In the genomic region with DNA sequence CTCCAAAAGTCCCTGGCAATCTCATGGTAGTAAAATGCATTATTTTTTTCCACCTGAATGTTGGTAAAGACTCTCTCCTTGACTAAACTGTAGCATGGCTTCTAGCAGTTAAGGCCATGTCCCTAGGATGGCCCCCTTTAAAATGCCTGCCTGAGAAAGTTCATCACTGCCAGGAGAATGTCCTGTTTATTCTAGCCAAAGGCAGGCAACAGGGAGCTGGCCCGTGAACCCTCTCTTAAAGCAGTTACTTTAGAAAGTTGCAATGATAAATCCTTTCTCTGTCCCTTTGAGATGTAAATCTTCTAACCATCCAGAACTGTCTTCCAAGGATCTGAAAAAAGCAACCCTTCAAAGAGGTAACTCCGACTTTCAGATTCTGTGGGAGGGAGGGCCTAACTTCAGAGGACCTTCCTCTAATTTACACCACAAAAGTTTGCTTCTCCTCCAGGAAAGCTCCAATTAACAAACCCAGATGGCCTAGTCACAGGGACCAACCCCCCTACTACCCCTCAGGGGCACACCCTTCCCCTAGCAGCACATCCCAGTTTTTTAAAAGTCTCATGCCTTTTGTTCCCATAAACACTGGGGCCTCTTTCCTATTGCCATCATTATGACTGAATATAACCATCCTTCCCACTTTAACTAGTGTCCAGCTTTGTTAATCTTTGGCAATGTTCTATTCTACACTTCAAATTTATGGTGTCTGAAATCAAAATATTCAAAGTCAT, we compare ENCODE assay signal across 25 cellular contexts. TPM values are rescaled to one million over a fixed set of nuclear protein-coding genes. Genes with fewer than 3 reads are reported as not detected.
A peak's percentile ranks its signal among the peaks of the same experiment; 100 is the strongest.
DNase-seq lines count a peak whose midpoint lies in the region; ATAC-seq, FAIRE-seq and TF ChIP-seq lines count a peak whose summit lies in the region.
"Had no signal": no experiment of that assay in that cellular context is flagged by ENCODE, and none has a peak within 500 bp of the region (broad histone marks: within the 10 kb centered on the region; RNA-seq: fewer than 3 reads in every experiment).

No MANE protein-coding gene starts in this region.

- intact Hi-C loops in Right ventricle myocardium inferior (cut with DNase I) (no loop called here), cardiac septum (cut with DNase I) (no loop called here), lower lobe of right lung (cut with DNase I) (no loop called here)

- H2BK20ac ChIP-seq in H1 (ENCODE audit: low read length): no peak overlapping the region

- peak overlapping the region; percentile 58 for H4K5ac ChIP-seq in H1 (ENCODE audit: insufficient read length, low read depth, low read length)

- peak overlapping the region; percentile 31 for H3K4me3 Mint-ChIP-seq in type B pancreatic cell
- H3K4me3 Mint-ChIP-seq in activated naive CD8-positive, alpha-beta T cell treated with anti-CD3 and anti-CD28 coated beads for 36 hours: no peak overlapping the region
- H3K4me3 Mint-ChIP-seq: activated CD8-positive, alpha-beta T cell treated with anti-CD3 and anti-CD28 coated beads, Interleukin-2, amount 10 ng/mL, durations not matched to agents 7 days and 5 days; activated naive CD4-positive, alpha-beta T cell treated with anti-CD3 and anti-CD28 coated beads for 36 hours; activated T-cell treated with anti-CD3 and anti-CD28 coated beads, Interleukin-2, amount 50 U/mL, for 24 hours; stimulated activated effector memory CD8-positive, alpha-beta T cell treated with anti-CD3 and anti-CD28 coated beads, Interleukin-12 subunit alpha, Interleukin-12 subunit beta, amount 100 ng/mL, for 72 hours had no signal

- TF ChIP-seq POLR2A in H1 (IDR thresholded peaks at IDR 0.05; ENCODE audit: control extremely low read depth in 1 of 2, low read depth in 2 of 2, low read length in 2 of 2): no peak
- no peak for TF ChIP-seq POLR2A in GM12891 (IDR thresholded peaks at IDR 0.05; ENCODE audit: low read depth, low read length)

- FAIRE-seq in H1 (lab: Jason Lieb, UNC) (peak; percentile 100), GM12891 (lab: Jason Lieb, UNC) (no peak)
- FAIRE-seq: A204.1, K562, keratinocyte had no signal

- POLR2A ChIA-PET in H1 (lab: Charles Lee; ENCODE audit: partially characterized antibody): interaction anchor here (0.8 to 1.8 kb wide), 9 partner anchors 9 to 180 kb away, joined by 3 to 9 read pairs (median 5); a partner anchor contains a TSS

- H3K18ac ChIP-seq in H1 (ENCODE audit: extremely low read depth, low read length): peak overlapping the region; percentile 82; the same call in 1 of the 2 replicates

- no peaks in the 10 kb centered on the region for H3K79me1 ChIP-seq in H1 (ENCODE audit: low read depth, low read length)

- no peak overlapping the region for H3K27ac Mint-ChIP-seq in type B pancreatic cell
- H3K27ac Mint-ChIP-seq in activated naive CD8-positive, alpha-beta T cell treated with anti-CD3 and anti-CD28 coated beads for 36 hours: no peak overlapping the region
- H3K27ac Mint-ChIP-seq: activated CD8-positive, alpha-beta T cell treated with anti-CD3 and anti-CD28 coated beads, Interleukin-2, amount 10 ng/mL, durations not matched to agents 7 days and 5 days; activated naive CD4-positive, alpha-beta T cell treated with anti-CD3 and anti-CD28 coated beads for 36 hours; activated T-cell treated with anti-CD3 and anti-CD28 coated beads, Interleukin-2, amount 50 U/mL, for 24 hours; stimulated activated effector memory CD8-positive, alpha-beta T cell treated with anti-CD3 and anti-CD28 coated beads, Interleukin-12 subunit alpha, Interleukin-12 subunit beta, amount 100 ng/mL, for 72 hours had no signal

- H3K4me3 ChIP-seq in H1 (ENCODE audit: extremely low read depth in 1 of 4, insufficient read depth in 2 of 4, low read depth in 3 of 4, low read length in 4 of 4) (peak overlapping the region in 2 of 4 experiments; percentile 4 to 24; a peak in 2 of 8 replicates), lower lobe of right lung (no peak overlapping the region), osteoblast (ENCODE audit: insufficient read depth, low read length) (no peak overlapping the region)
- H3K4me3 ChIP-seq: K562, right lobe of liver, SK-N-MC had no signal

- ATAC-seq in Right ventricle myocardium inferior (peak; percentile 25), lower lobe of right lung (no peak)
- ATAC-seq: activated CD8-positive, alpha-beta T cell treated with anti-CD3 and anti-CD28 coated beads, Interleukin-2, amount 10 ng/mL, durations not matched to agents 7 days and 5 days; K562; Panc1; right lobe of liver; stimulated activated effector memory CD8-positive, alpha-beta T cell treated with anti-CD3 and anti-CD28 coated beads, Interleukin-12 subunit alpha, Interleukin-12 subunit beta, amount 100 ng/mL, for 72 hours had no signal

- no peak overlapping the region for H3K4ac ChIP-seq in H1 (replicated peaks; ENCODE audit: insufficient read length, low read depth, low read length)

- no peak overlapping the region; a peak in 1 of 7 replicates for H3K9ac ChIP-seq in H1 (replicated peaks in 1 of 4; ENCODE audit: extremely low read depth in 1 of 4, low read depth in 3 of 4, low read length in 3 of 4)

- H3K79me2 ChIP-seq in H1 (ENCODE audit: control insufficient read depth in 1 of 2, insufficient read depth in 2 of 2, low read length in 2 of 2) (no peaks in the 10 kb centered on the region), osteoblast (ENCODE audit: insufficient read depth, low read length) (no peaks in the 10 kb centered on the region)

- H3K23me2 ChIP-seq in H1 (ENCODE audit: low read depth, low read length): no peaks in the 10 kb centered on the region

- H3K27me3 ChIP-seq in H1 (replicated peaks in 1 of 4; ENCODE audit: control insufficient read depth in 3 of 4, extremely low read depth in 1 of 4, insufficient read depth in 3 of 4, low read length in 3 of 4) (no peaks in the 10 kb centered on the region), lower lobe of right lung (ENCODE audit: low read depth) (no peaks in the 10 kb centered on the region), osteoblast (ENCODE audit: insufficient read depth, low read length) (no peaks in the 10 kb centered on the region)
- H3K27me3 ChIP-seq: BE2C, right lobe of liver had no signal

- H3K23ac ChIP-seq in H1 (ENCODE audit: insufficient read length): no peak overlapping the region

- H4K91ac ChIP-seq in H1 (replicated peaks; ENCODE audit: insufficient read length, low read length): peak overlapping the region; percentile 94

- DNase-seq in Right ventricle myocardium inferior (ENCODE audit: missing footprints): no peak
- DNase-seq in cardiac septum (ENCODE audit: low spot score): no peak
- DNase-seq in H1 (ENCODE audit: low read depth in 1 of 2, low spot score in 2 of 2): peak in 1 of 2 experiments; percentile 91
- DNase-seq in lower lobe of right lung: no peak
- DNase-seq in type B pancreatic cell (ENCODE audit: extremely low spot score, unreplicated experiment): no peak
- DNase-seq in activated naive CD8-positive, alpha-beta T cell treated with anti-CD3 and anti-CD28 coated beads for 36 hours: no peak
- no peak for DNase-seq in GM12891 (ENCODE audit: insufficient read length, low spot score)
- DNase-seq in osteoblast (ENCODE audit: insufficient read length, low spot score, missing footprints): no peak
- DNase-seq: activated CD8-positive, alpha-beta T cell treated with anti-CD3 and anti-CD28 coated beads, Interleukin-2, amount 10 ng/mL, durations not matched to agents 7 days and 5 days; activated naive CD4-positive, alpha-beta T cell treated with anti-CD3 and anti-CD28 coated beads for 36 hours; activated T-cell treated with anti-CD3 and anti-CD28 coated beads, Interleukin-2, amount 50 U/mL, for 24 hours; aorta; BE2C; effector CD8-positive, alpha-beta T cell; GF-D8; NCI-H774; right lobe of liver; T-helper 9 cell; trophoblast cell had no signal

- no peak overlapping the region for H2AK5ac ChIP-seq in H1 (ENCODE audit: low read depth, low read length)

- H2AFZ ChIP-seq in H1 (ENCODE audit: low read length): no peak overlapping the region
- no peak overlapping the region for H2AFZ ChIP-seq in osteoblast (ENCODE audit: low read length)

- H3K4me1 ChIP-seq in H1 (replicated peaks in 1 of 4; ENCODE audit: control insufficient read depth in 3 of 4, insufficient read depth in 4 of 4, low read length in 3 of 4) (peaks cover 3 to 30% (median 29%) of the 10 kb centered on the region in 4 experiments), lower lobe of right lung (peaks cover 24% of the 10 kb centered on the region), osteoblast (ENCODE audit: insufficient read depth, low read length) (no peaks in the 10 kb centered on the region)
- H3K4me1 ChIP-seq: BE2C, right lobe of liver had no signal

- TF ChIP-seq CTCF in H1 (IDR thresholded peaks at IDR 0.05; ENCODE audit: control extremely low read depth in 1 of 3, insufficient read depth in 1 of 3, low read depth in 1 of 3, low read length in 3 of 3) (no peak), lower lobe of right lung (IDR thresholded peaks at IDR 0.05) (no peak), type B pancreatic cell (conservative IDR thresholded peaks at IDR 0.05) (no peak), osteoblast (IDR thresholded peaks at IDR 0.05; ENCODE audit: extremely low read depth, low read depth, low read length) (no peak)

- H3K4me2 ChIP-seq in H1 (ENCODE audit: insufficient read depth in 1 of 2, low read depth in 2 of 2, low read length in 2 of 2) (peak overlapping the region; percentile 46), osteoblast (ENCODE audit: insufficient read depth, low read length) (no peak overlapping the region)

- H2BK120ac ChIP-seq in H1 (replicated peaks; ENCODE audit: low read depth, low read length): peak overlapping the region; percentile 51

- H3K4me1 Mint-ChIP-seq in type B pancreatic cell (ENCODE audit: unreplicated experiment): peaks cover 23% of the 10 kb centered on the region
- H3K4me1 Mint-ChIP-seq in activated naive CD8-positive, alpha-beta T cell treated with anti-CD3 and anti-CD28 coated beads for 36 hours: peaks cover 7% of the 10 kb centered on the region
- H3K4me1 Mint-ChIP-seq: stimulated activated effector memory CD8-positive, alpha-beta T cell treated with anti-CD3 and anti-CD28 coated beads, Interleukin-12 subunit alpha, Interleukin-12 subunit beta, amount 100 ng/mL, for 72 hours had no signal

- H3K9me3 ChIP-seq in H1 (ENCODE audit: insufficient read depth in 2 of 2, low read depth in 1 of 2, low read length in 1 of 2): no peaks in the 10 kb centered on the region
- H3K9me3 ChIP-seq in lower lobe of right lung: no peaks in the 10 kb centered on the region
- H3K9me3 ChIP-seq in osteoblast (ENCODE audit: low read depth, low read length): no peaks in the 10 kb centered on the region
- H3K9me3 ChIP-seq: BE2C, right lobe of liver had no signal

- H2BK5ac ChIP-seq in H1 (ENCODE audit: low read depth, low read length): peak overlapping the region; percentile 99

- H4K8ac ChIP-seq in H1 (ENCODE audit: extremely low read depth, insufficient read depth, low read length): no peak overlapping the region

- WGBS in H1 (ENCODE audit: extremely low coverage in 1 of 2, insufficient coverage in 1 of 2, insufficient read length in 1 of 2, insufficient replicate concordance in 2 of 2, low coverage in 1 of 2, low lambda C conversion rate in 2 of 2, missing lambda C conversion rate in 1 of 2), 2 experiments: 5% methylated on average over 2 of the region's 2 CpGs; no CpG with 5 or more reads in 1 of the 2 experiments

- H3K36me3 ChIP-seq in H1 (ENCODE audit: control insufficient read depth in 2 of 4, insufficient read depth in 4 of 4, low read length in 3 of 4) (no peaks in the 10 kb centered on the region), lower lobe of right lung (no peaks in the 10 kb centered on the region), osteoblast (ENCODE audit: insufficient read depth, low read length) (no peaks in the 10 kb centered on the region)
- H3K36me3 ChIP-seq: BE2C, right lobe of liver had no signal

- no peak overlapping the region for H2BK15ac ChIP-seq in H1 (ENCODE audit: low read length)

- H3K36me3 Mint-ChIP-seq in type B pancreatic cell: no peaks in the 10 kb centered on the region
- no peaks in the 10 kb centered on the region for H3K36me3 Mint-ChIP-seq in activated naive CD8-positive, alpha-beta T cell treated with anti-CD3 and anti-CD28 coated beads for 36 hours
- H3K36me3 Mint-ChIP-seq: stimulated activated effector memory CD8-positive, alpha-beta T cell treated with anti-CD3 and anti-CD28 coated beads, Interleukin-12 subunit alpha, Interleukin-12 subunit beta, amount 100 ng/mL, for 72 hours had no signal

- no peak overlapping the region for H3K14ac ChIP-seq in H1 (ENCODE audit: insufficient read length)

- H3K27ac ChIP-seq in H1 (ENCODE audit: low read depth, low read length) (peak overlapping the region; percentile 75; the same call in 1 of the 2 replicates), lower lobe of right lung (peak overlapping the region; percentile 49), osteoblast (ENCODE audit: low read depth, low read length) (no peak overlapping the region)
- H3K27ac ChIP-seq: right lobe of liver, SK-N-MC had no signal

- CTCF ChIA-PET in H1 (lab: Charles Lee; ENCODE audit: partially characterized antibody): interaction anchor here (0.8 to 4.3 kb wide), 11 partner anchors 9 to 80 kb away, joined by 3 to 22 read pairs (median 6); no protein-coding TSS in a partner anchor

- H4K20me1 ChIP-seq in H1 (replicated peaks in 1 of 2; ENCODE audit: control insufficient read depth in 1 of 2, insufficient read depth in 2 of 2, low read length in 2 of 2) (no peaks in the 10 kb centered on the region), osteoblast (ENCODE audit: insufficient read depth, low read length) (no peaks in the 10 kb centered on the region)

- peak overlapping the region; percentile 20 for H3K56ac ChIP-seq in H1 (replicated peaks; ENCODE audit: insufficient read length, low read depth, low read length)

- H2BK12ac ChIP-seq in H1 (ENCODE audit: low read depth, low read length): peak overlapping the region; percentile 12; the same call in 1 of the 2 replicates

- H3K27me3 Mint-ChIP-seq in type B pancreatic cell: no peaks in the 10 kb centered on the region
- peaks cover 6% of the 10 kb centered on the region for H3K27me3 Mint-ChIP-seq in activated naive CD8-positive, alpha-beta T cell treated with anti-CD3 and anti-CD28 coated beads for 36 hours

- no peaks in the 10 kb centered on the region for H3K9me3 Mint-ChIP-seq in type B pancreatic cell
- no peaks in the 10 kb centered on the region for H3K9me3 Mint-ChIP-seq in activated naive CD8-positive, alpha-beta T cell treated with anti-CD3 and anti-CD28 coated beads for 36 hours
- H3K9me3 Mint-ChIP-seq: activated naive CD4-positive, alpha-beta T cell treated with anti-CD3 and anti-CD28 coated beads for 36 hours; activated T-cell treated with anti-CD3 and anti-CD28 coated beads, Interleukin-2, amount 50 U/mL, for 24 hours; stimulated activated effector memory CD8-positive, alpha-beta T cell treated with anti-CD3 and anti-CD28 coated beads, Interleukin-12 subunit alpha, Interleukin-12 subunit beta, amount 100 ng/mL, for 72 hours had no signal

- no peak for TF ChIP-seq RAD21 in H1 (IDR thresholded peaks at IDR 0.05 in 1 of 2, conservative IDR thresholded peaks at IDR 0.05 in 1 of 2; ENCODE audit: low read depth in 2 of 2, low read length in 2 of 2)

- TF ChIP-seq EP300 in H1 (IDR thresholded peaks at IDR 0.05; ENCODE audit: borderline replicate concordance in 1 of 2, low read depth in 2 of 2, low read length in 2 of 2): no peak; a peak in 1 of 3 replicates

RNA-seq across cellular contexts. Expression of a gene that starts 5.6 kb away (rescaled TPM):
- total RNA-seq in Right ventricle myocardium inferior: not detected
- not detected for total RNA-seq in cardiac septum
- total RNA-seq in H1 (2021; fragmentation: NEBNext Ultra II Directional; extraction: Animal tissue kit (Norgen Biotek cat#: 25700)): not detected in 2 replicates
- polyA plus RNA-seq in H1 (2011; rRNA removed): not detected in 2 replicates
- not detected for polyA plus RNA-seq in H1 (2011; cell fraction: cytosol; rRNA removed)
- not detected for polyA plus RNA-seq in H1 (2011; cell fraction: nucleus; rRNA removed)
- not detected in 4 replicates for polyA plus RNA-seq in H1 (2012, experiment 1 of 2)
- not detected for polyA plus RNA-seq in H1 (2012, experiment 2 of 2)
- 0.04 TPM for polyA plus RNA-seq in H1 (2013, experiment 1 of 2)
- polyA plus RNA-seq in H1 (2013, experiment 2 of 2): 0.06 TPM
- not detected in 2 replicates for polyA minus RNA-seq in H1 (2011; rRNA and poly(A)+ RNA removed)
- not detected for polyA minus RNA-seq in H1 (2011; cell fraction: cytosol; rRNA and poly(A)+ RNA removed)
- not detected for polyA minus RNA-seq in H1 (2011; cell fraction: nucleus; rRNA and poly(A)+ RNA removed)
- total RNA-seq in lower lobe of right lung: not detected
- not detected in 2 replicates for total RNA-seq in type B pancreatic cell (ENCODE audit: low replicate concordance)
- total RNA-seq in activated naive CD8-positive, alpha-beta T cell treated with anti-CD3 and anti-CD28 coated beads for 36 hours: not detected
- polyA plus RNA-seq in GM12891 (2012; ENCODE audit: low read depth, missing spikeins): not detected
- not detected in 2 replicates for total RNA-seq in osteoblast
- total RNA-seq: activated CD8-positive, alpha-beta T cell treated with anti-CD3 and anti-CD28 coated beads, Interleukin-2, amount 10 ng/mL, durations not matched to agents 7 days and 5 days; aorta; K562; right lobe of liver had no signal
- polyA plus RNA-seq: aorta, K562, keratinocyte had no signal

RNA-seq across cellular contexts. Expression of a gene that starts 38.4 kb away (rescaled TPM):
- total RNA-seq in Right ventricle myocardium inferior: 1.4 TPM
- total RNA-seq in cardiac septum: 0.86 TPM
- total RNA-seq in H1 (2021; fragmentation: NEBNext Ultra II Directional; extraction: Animal tissue kit (Norgen Biotek cat#: 25700)): not detected in 2 replicates
- polyA plus RNA-seq in H1 (2011; rRNA removed): not detected in 2 replicates
- not detected for polyA plus RNA-seq in H1 (2011; cell fraction: cytosol; rRNA removed)
- not detected for polyA plus RNA-seq in H1 (2011; cell fraction: nucleus; rRNA removed)
- polyA plus RNA-seq in H1 (2012, experiment 1 of 2): not detected in 4 replicates
- polyA plus RNA-seq in H1 (2012, experiment 2 of 2): not detected
- polyA plus RNA-seq in H1 (2013, experiment 1 of 2): 0.04 TPM
- 0.07 TPM for polyA plus RNA-seq in H1 (2013, experiment 2 of 2)
- polyA minus RNA-seq in H1 (2011; rRNA and poly(A)+ RNA removed): not detected in 2 replicates
- not detected for polyA minus RNA-seq in H1 (2011; cell fraction: cytosol; rRNA and poly(A)+ RNA removed)
- polyA minus RNA-seq in H1 (2011; cell fraction: nucleus; rRNA and poly(A)+ RNA removed): not detected
- 11.2 TPM for total RNA-seq in lower lobe of right lung
- total RNA-seq in type B pancreatic cell (ENCODE audit: low replicate concordance): 21.7 and 59.8 TPM in 2 replicates
- 1 to 10 TPM in 1 of 2 experiments, under 1 TPM in 1; 0.94 to 1.3 TPM for total RNA-seq in activated naive CD8-positive, alpha-beta T cell treated with anti-CD3 and anti-CD28 coated beads for 36 hours
- polyA plus RNA-seq in GM12891 (2012; ENCODE audit: low read depth, missing spikeins): 92.6 TPM
- total RNA-seq in osteoblast: under 0.01 and 0.36 TPM in 2 replicates
- total RNA-seq: activated CD8-positive, alpha-beta T cell treated with anti-CD3 and anti-CD28 coated beads, Interleukin-2, amount 10 ng/mL, durations not matched to agents 7 days and 5 days; activated naive CD4-positive, alpha-beta T cell treated with anti-CD3 and anti-CD28 coated beads for 36 hours; K562 had no signal
- polyA plus RNA-seq: K562 had no signal

RNA-seq across cellular contexts. Expression of a gene that starts 49.0 kb away (rescaled TPM):
- not detected for total RNA-seq in Right ventricle myocardium inferior
- total RNA-seq in cardiac septum: not detected
- total RNA-seq in H1 (2021; fragmentation: NEBNext Ultra II Directional; extraction: Animal tissue kit (Norgen Biotek cat#: 25700)): not detected in 2 replicates
- polyA plus RNA-seq in H1 (2011; rRNA removed): 0.03 TPM in 1 of 2 replicates, not detected in the other
- not detected for polyA plus RNA-seq in H1 (2011; cell fraction: cytosol; rRNA removed)
- polyA plus RNA-seq in H1 (2011; cell fraction: nucleus; rRNA removed): not detected
- not detected in 4 replicates for polyA plus RNA-seq in H1 (2012, experiment 1 of 2)
- polyA plus RNA-seq in H1 (2012, experiment 2 of 2): not detected
- polyA plus RNA-seq in H1 (2013, experiment 1 of 2): 0.06 TPM
- polyA plus RNA-seq in H1 (2013, experiment 2 of 2): 0.06 TPM
- polyA minus RNA-seq in H1 (2011; rRNA and poly(A)+ RNA removed): not detected in 2 replicates
- not detected for polyA minus RNA-seq in H1 (2011; cell fraction: cytosol; rRNA and poly(A)+ RNA removed)
- not detected for polyA minus RNA-seq in H1 (2011; cell fraction: nucleus; rRNA and poly(A)+ RNA removed)
- total RNA-seq in lower lobe of right lung: not detected
- total RNA-seq in type B pancreatic cell (ENCODE audit: low replicate concordance): not detected in 2 replicates
- total RNA-seq in activated naive CD8-positive, alpha-beta T cell treated with anti-CD3 and anti-CD28 coated beads for 36 hours: not detected
- not detected for polyA plus RNA-seq in GM12891 (2012; ENCODE audit: low read depth, missing spikeins)
- total RNA-seq in osteoblast: not detected in 2 replicates
- total RNA-seq: activated CD8-positive, alpha-beta T cell treated with anti-CD3 and anti-CD28 coated beads, Interleukin-2, amount 10 ng/mL, durations not matched to agents 7 days and 5 days; activated naive CD4-positive, alpha-beta T cell treated with anti-CD3 and anti-CD28 coated beads for 36 hours; aorta; K562; right lobe of liver had no signal
- polyA plus RNA-seq: aorta, K562, keratinocyte had no signal
